1 cellular context compared by ENCODE assay signal in genomic region chr4:113636877-113637276, GRCh38.
TF ChIP-seq lines count a peak whose summit lies in the region.

No MANE protein-coding gene starts in this region.

TF ChIP-seq in GM23338, 12 proteins besides CTCF, POLR2A, EP300 and RAD21 (continued from another document):
- no peak for TF ChIP-seq ETS1 (IDR thresholded peaks at IDR 0.05)
- TF ChIP-seq NANOG (IDR thresholded peaks at IDR 0.05; ENCODE audit: borderline replicate concordance): no peak
